Comparison of ENCODE assay signal across 14 cellular contexts in genomic region chr16:54432481-54433229, GRCh38.
DNase-seq lines count a peak whose midpoint lies in the region; ATAC-seq and TF ChIP-seq lines count a peak whose summit lies in the region.
"Had no signal": no experiment of that assay in that cellular context is flagged by ENCODE, and none has a peak within 500 bp of the region (broad histone marks: within the 10 kb centered on the region; RNA-seq: fewer than 3 reads in every experiment).

No MANE protein-coding gene starts in this region.

- no peaks in the 10 kb centered on the region for H3F3A ChIP-seq in Loucy (ENCODE audit: low read depth)

- H3K4me1 ChIP-seq in Loucy (ENCODE audit: insufficient read depth, low read length, poor library complexity, severe bottlenecking) (peaks cover 17% of the 10 kb centered on the region), endodermal cell (ENCODE audit: control insufficient read depth, insufficient read depth, low read length) (no peaks in the 10 kb centered on the region), thyroid gland (peaks cover 41 to 52% of the 10 kb centered on the region in 2 donors), left lung (peaks cover 0 to 8% of the 10 kb centered on the region in 2 donors)

- WGBS in endodermal cell (ENCODE audit: insufficient coverage in 1 of 2, insufficient read length in 1 of 2), 2 experiments, result 92 to 96% methylated on average over 15 to 18 of the region's 18 CpGs
- 42 to 48% methylated on average over 18 of the region's 18 CpGs for WGBS in thyroid gland, 2 donors

- H3K9me3 Mint-ChIP-seq in endodermal cell (peaks cover 20% of the 10 kb centered on the region), nephron (peaks cover 24% of the 10 kb centered on the region)

- H4K20me1 ChIP-seq in Loucy (ENCODE audit: insufficient read depth, low read length, poor library complexity, severe bottlenecking), result no peaks in the 10 kb centered on the region

- peaks cover 53% of the 10 kb centered on the region for H3K27me3 Mint-ChIP-seq in endodermal cell (ENCODE audit: insufficient read depth)
- H3K27me3 Mint-ChIP-seq in nephron (ENCODE audit: low read depth), result peaks cover 73% of the 10 kb centered on the region

- DNase-seq in endodermal cell, result no peak
- DNase-seq in thyroid gland, result peak; percentile 93 to 94
- DNase-seq in left lung, result no peak
- DNase-seq: activated CD4-positive, alpha-beta T cell treated with anti-CD3 and anti-CD28 coated beads for 48 hours; CD8-positive, alpha-beta T cell; ovary; T-cell had no signal

- intact Hi-C loops in thyroid gland (cut with DNase I) (loop anchor here (10.0 kb wide), 1 partner anchor 88 kb away; no protein-coding TSS in a partner anchor), left lung (cut with DNase I) (no loop called here)

- H3K27me3 ChIP-seq in Loucy (ENCODE audit: insufficient read depth, low read length, poor library complexity, severe bottlenecking) (no peaks in the 10 kb centered on the region), endodermal cell (ENCODE audit: control insufficient read depth, insufficient read depth, low read length, poor library complexity, severe bottlenecking) (peaks cover 9% of the 10 kb centered on the region), thyroid gland (no peaks in the 10 kb centered on the region), left lung (peaks cover 5 to 49% of the 10 kb centered on the region in 2 donors)
- H3K27me3 ChIP-seq: ovary had no signal

- H3K27ac Mint-ChIP-seq in endodermal cell (no peak overlapping the region), nephron (peak overlapping the region in 2 of 3 experiments; percentile 9 to 39)
- H3K27ac Mint-ChIP-seq: activated naive CD8-positive, alpha-beta T cell; CD8-positive, alpha-beta T cell; stimulated activated naive CD8-positive, alpha-beta T cell treated with anti-CD3 and anti-CD28 coated beads, Interleukin-15, Interleukin-2, amounts not matched to agents 100 ng/mL and 50 ng/mL, for 24 hours; T-cell had no signal

- peak; percentile 27 for TF ChIP-seq CTCF in Loucy (conservative IDR thresholded peaks at IDR 0.05; ENCODE audit: low read length)
- peak; percentile 51 for TF ChIP-seq CTCF in endodermal cell (conservative IDR thresholded peaks at IDR 0.05)
- no peak for TF ChIP-seq CTCF in nephron (IDR thresholded peaks at IDR 0.05; ENCODE audit: unreplicated experiment in 3 of 3)
- peak in 4 of 6 experiments; percentile 34 to 53 (median 44) for TF ChIP-seq CTCF in thyroid gland (IDR thresholded peaks at IDR 0.05)
- no peak for TF ChIP-seq CTCF in left lung (IDR thresholded peaks at IDR 0.05)

- no peak overlapping the region for H3K4me3 ChIP-seq in Loucy (ENCODE audit: low read length, poor library complexity, severe bottlenecking)
- H3K4me3 ChIP-seq in endodermal cell (ENCODE audit: low read length), result no peak overlapping the region
- no peak overlapping the region for H3K4me3 ChIP-seq in thyroid gland (replicated peaks in 1 of 3)
- no peak overlapping the region for H3K4me3 ChIP-seq in left lung
- H3K4me3 ChIP-seq: ovary had no signal

- no peak for ATAC-seq in HG02852 (IDR thresholded peaks at IDR 0.05; ENCODE audit: unreplicated experiment)
- ATAC-seq in GM21723 (IDR thresholded peaks at IDR 0.05; ENCODE audit: unreplicated experiment), result no peak
- ATAC-seq in left lung, result no peak
- ATAC-seq in GM19397 (IDR thresholded peaks at IDR 0.05; ENCODE audit: unreplicated experiment), result no peak
- ATAC-seq: CD8-positive, alpha-beta T cell; T-cell had no signal

- H3K4me3 Mint-ChIP-seq in endodermal cell (no peak overlapping the region), nephron (no peak overlapping the region)
- H3K4me3 Mint-ChIP-seq: activated naive CD8-positive, alpha-beta T cell; CD8-positive, alpha-beta T cell; stimulated activated naive CD8-positive, alpha-beta T cell treated with anti-CD3 and anti-CD28 coated beads, Interleukin-15, Interleukin-2, amounts not matched to agents 100 ng/mL and 50 ng/mL, for 24 hours; T-cell had no signal

- H3K36me3 Mint-ChIP-seq in endodermal cell (ENCODE audit: low read depth), result no peaks in the 10 kb centered on the region
- H3K36me3 Mint-ChIP-seq in nephron (ENCODE audit: low read depth), result peaks cover 5% of the 10 kb centered on the region
- H3K36me3 Mint-ChIP-seq: activated naive CD8-positive, alpha-beta T cell; CD8-positive, alpha-beta T cell; T-cell had no signal

- H3K4me1 Mint-ChIP-seq in endodermal cell (peaks cover 23% of the 10 kb centered on the region), nephron (peaks cover 31% of the 10 kb centered on the region)

- H3K9me2 ChIP-seq in Loucy (replicated peaks; ENCODE audit: low read depth, low read length), result no peaks in the 10 kb centered on the region

- no peak overlapping the region for H3K9ac ChIP-seq in Loucy (ENCODE audit: low read depth, low read length, poor library complexity, severe bottlenecking)
- H3K9ac ChIP-seq in endodermal cell (ENCODE audit: extremely low read depth, low read length, poor library complexity, severe bottlenecking), result no peak overlapping the region

- no peak overlapping the region for H3K4me2 ChIP-seq in Loucy (ENCODE audit: low read depth, low read length, poor library complexity, severe bottlenecking)

- TF ChIP-seq POLR2A in thyroid gland (IDR thresholded peaks at IDR 0.05), result no peak

- H3K9me3 ChIP-seq in Loucy (ENCODE audit: insufficient read depth, low read depth, low read length), result no peaks in the 10 kb centered on the region
- peaks cover 14% of the 10 kb centered on the region for H3K9me3 ChIP-seq in endodermal cell (ENCODE audit: control insufficient read depth, low read length)
- no peaks in the 10 kb centered on the region for H3K9me3 ChIP-seq in thyroid gland
- H3K9me3 ChIP-seq in left lung, result peaks cover 0 to 2% of the 10 kb centered on the region in 2 donors

- no peaks in the 10 kb centered on the region for H3K36me3 ChIP-seq in Loucy (ENCODE audit: insufficient read depth, low read length)
- H3K36me3 ChIP-seq in endodermal cell (ENCODE audit: control insufficient read depth, insufficient read depth, low read length), result no peaks in the 10 kb centered on the region
- no peaks in the 10 kb centered on the region for H3K36me3 ChIP-seq in thyroid gland
- H3K36me3 ChIP-seq in left lung, result no peaks in the 10 kb centered on the region
- H3K36me3 ChIP-seq: ovary had no signal

- H3K27ac ChIP-seq in endodermal cell (ENCODE audit: low read depth, low read length) (peak overlapping the region; percentile 79), thyroid gland (peak overlapping the region; percentile 87 to 96 (median 90)), left lung (no peak overlapping the region)
- H3K27ac ChIP-seq: ovary had no signal

- no peaks in the 10 kb centered on the region for H3K79me2 ChIP-seq in Loucy (ENCODE audit: insufficient read depth, low read length)

- H2AFZ ChIP-seq in Loucy (ENCODE audit: low read length), result no peak overlapping the region

Comparison
In these comparisons a context has a peak if more than half of its experiments do, and no peak if none do; other contexts are left out.
1. CTCF ChIP-seq: peak in Loucy (single experiment), endodermal cell (single experiment) and thyroid gland (4 of 6); none in nephron (0 of 3) and left lung (0 of 2).
2. DNase-seq: peak in thyroid gland (2 of 2); none in endodermal cell (single experiment) and left lung (0 of 2).
3. H3K27ac ChIP-seq: peak in endodermal cell (single experiment) and thyroid gland (3 of 3); none in left lung (0 of 2).